ENCODE assay signal across 11 cellular contexts in genomic region chr15:64452988-64453688, GRCh38. TPM values are rescaled to one million over a fixed set of nuclear protein-coding genes. Genes with fewer than 3 reads are reported as not detected.
A peak's percentile ranks its signal among the peaks of the same experiment; 100 is the strongest.
DNase-seq lines count a peak whose midpoint lies in the region; ATAC-seq and TF ChIP-seq lines count a peak whose summit lies in the region.
"Had no signal": no experiment of that assay in that cellular context is flagged by ENCODE, and none has a peak within 500 bp of the region (broad histone marks: within the 10 kb centered on the region; RNA-seq: fewer than 3 reads in every experiment).

No MANE protein-coding gene starts in this region.

- intact Hi-C loops in adrenal gland (cut with DNase I) (no loop called here), left ventricle myocardium superior (cut with micrococcal nuclease) (no loop called here)

- H3K27ac ChIP-seq in adrenal gland: no peak overlapping the region
- H3K27ac ChIP-seq in stomach smooth muscle (ENCODE audit: low read length): peak overlapping the region; percentile 32

- H3K27me3 ChIP-seq in adrenal gland (no peaks in the 10 kb centered on the region), stomach smooth muscle (ENCODE audit: control insufficient read depth in 1 of 2, insufficient read depth in 2 of 2, low read length in 2 of 2) (no peaks in the 10 kb centered on the region)

- H3K9me3 ChIP-seq in adrenal gland (replicated peaks in 1 of 3) (no peaks in the 10 kb centered on the region), stomach smooth muscle (ENCODE audit: control insufficient read depth in 2 of 2, low read length in 2 of 2) (no peaks in the 10 kb centered on the region)

- peak; percentile 26 for DNase-seq in NCI-H1436 (lab: John Stamatoyannopoulos, UW)
- DNase-seq in NCI-H1436 treated with DMSO at 0.1 percent for 48 hours (lab: John Stamatoyannopoulos, UW): no peak
- DNase-seq in adrenal gland: peak; percentile 48 to 82 (median 54)
- peak; percentile 59 for DNase-seq in left ventricle myocardium superior
- DNase-seq in activated CD4-positive, alpha-beta T cell treated with anti-CD3 and anti-CD28 coated beads for 1 hour: no peak
- no peak for DNase-seq in germinal center (ENCODE audit: low spot score)
- DNase-seq: activated CD4-positive, alpha-beta T cell treated with anti-CD3 and anti-CD28 coated beads, Interleukin-2, amount 50 U/mL, for 4 hours; NCI-H1048; SIG-M5 had no signal

- WGBS in adrenal gland, 4 donors: 69 to 76% (median 69%) methylated on average over 6 of the region's 6 CpGs

- TF ChIP-seq CTCF in adrenal gland (IDR thresholded peaks at IDR 0.05): no peak

- H3K4me3 ChIP-seq in adrenal gland (no peak overlapping the region), stomach smooth muscle (ENCODE audit: low read length in 2 of 2) (no peak overlapping the region)

- H3K36me3 ChIP-seq in adrenal gland (replicated peaks in 1 of 2) (no peaks in the 10 kb centered on the region), stomach smooth muscle (ENCODE audit: control insufficient read depth in 2 of 2, insufficient read depth in 2 of 2, low read length in 2 of 2) (peaks cover 0 to under 1% of the 10 kb centered on the region in 2 donors)

- H3K4me1 ChIP-seq in adrenal gland (replicated peaks in 1 of 2) (peaks cover 0 to 26% of the 10 kb centered on the region in 2 donors), stomach smooth muscle (ENCODE audit: control insufficient read depth, insufficient read depth, low read length) (peaks cover 26% of the 10 kb centered on the region)

- ATAC-seq in left ventricle myocardium superior: peak; percentile 63
- ATAC-seq in HG02623 (IDR thresholded peaks at IDR 0.05; ENCODE audit: unreplicated experiment): no peak

- no peak for TF ChIP-seq POLR2A in adrenal gland (IDR thresholded peaks at IDR 0.05)

- H3K9ac ChIP-seq in stomach smooth muscle (ENCODE audit: low read length in 2 of 2): no peak overlapping the region

RNA-seq across cellular contexts. Expression of gene ZNF609, which starts 7.2 kb away (rescaled TPM):
- total RNA-seq in adrenal gland (10 to 100 TPM; 19.3 to 35.5 (median 26.9) TPM), left ventricle myocardium superior (17.7 TPM)
- polyA plus RNA-seq in adrenal gland: 10 to 100 TPM in 2 of 3 donors, 1 to 10 TPM in 1; 4.4 to 18.4 (median 14.1) TPM

Comparison
In these comparisons a context has a peak if more than half of its experiments do, and no peak if none do; other contexts are left out.
1. DNase-seq: peak in NCI-H1436 (single experiment), adrenal gland (7 of 7) and left ventricle myocardium superior (single experiment); none in NCI-H1436 treated with DMSO at 0.1 percent for 48 hours (single experiment), activated CD4-positive, alpha-beta T cell treated with anti-CD3 and anti-CD28 coated beads for 1 hour (single experiment) and germinal center (single experiment).